ENCODE assay signal across 18 cellular contexts in genomic region chr20:32497589-32498224, GRCh38.
DNase-seq lines count a peak whose midpoint lies in the region; ATAC-seq, FAIRE-seq and TF ChIP-seq lines count a peak whose summit lies in the region.
"Had no signal": no experiment of that assay in that cellular context is flagged by ENCODE, and none has a peak within 500 bp of the region (broad histone marks: within the 10 kb centered on the region; RNA-seq: fewer than 3 reads in every experiment).

No MANE protein-coding gene starts in this region.

- H3K79me2 ChIP-seq in endothelial cell of umbilical vein (ENCODE audit: control insufficient read depth, insufficient read depth, low read length) (no peaks in the 10 kb centered on the region), mesendoderm (ENCODE audit: control insufficient read depth, insufficient read depth, low read length) (no peaks in the 10 kb centered on the region)

- TF ChIP-seq POLR2A in IMR-90 (IDR thresholded peaks at IDR 0.05; ENCODE audit: low read depth, low read length) = no peak
- peak; percentile 23 for TF ChIP-seq POLR2A in endothelial cell of umbilical vein (IDR thresholded peaks at IDR 0.05; ENCODE audit: low read depth, low read length)

- peak overlapping the region; percentile 76 to 90 (median 82) for H3K4me2 ChIP-seq in BLaER1 treated with 17β-estradiol and CSF1 and Interleukin-3, amounts not matched to agents 10 nM and 100 nM
- H3K4me2 ChIP-seq in IMR-90 (ENCODE audit: low read depth, low read length) (no peak overlapping the region), endothelial cell of umbilical vein (ENCODE audit: insufficient read depth, low read length) (peak overlapping the region; percentile 47), mesendoderm (ENCODE audit: low read length) (peak overlapping the region; percentile 9)
- H3K4me2 ChIP-seq: KMS-11 had no signal

- H2AK5ac ChIP-seq in IMR-90 (ENCODE audit: low read depth, low read length) = no peak overlapping the region; the same call in 1 of the 2 replicates
- no peak overlapping the region for H2AK5ac ChIP-seq in mesendoderm (ENCODE audit: low read length)

- H2BK15ac ChIP-seq in IMR-90 (ENCODE audit: low read depth, low read length) (no peak overlapping the region), mesendoderm (replicated peaks; ENCODE audit: low read depth) (no peak overlapping the region)

- H4K91ac ChIP-seq in IMR-90 (ENCODE audit: insufficient read depth, low read depth, low read length) = no peak overlapping the region

- H3K4me3 ChIP-seq in BLaER1 treated with 17β-estradiol and CSF1 and Interleukin-3, amounts not matched to agents 10 nM and 100 nM = peak overlapping the region in 8 of 10 experiments; percentile 4 to 39 (median 8); a peak in 8 of 20 replicates
- H3K4me3 ChIP-seq in IMR-90 (ENCODE audit: insufficient read depth, low read depth, low read length) = no peak overlapping the region
- H3K4me3 ChIP-seq in endothelial cell of umbilical vein (replicated peaks in 1 of 3; ENCODE audit: insufficient read depth in 1 of 3, low read depth in 1 of 3, low read length in 3 of 3) = no peak overlapping the region
- no peak overlapping the region for H3K4me3 ChIP-seq in mesendoderm (ENCODE audit: low read length)
- no peak overlapping the region for H3K4me3 ChIP-seq in foreskin fibroblast (ENCODE audit: low read depth in 1 of 2, low read length in 2 of 2)
- H3K4me3 ChIP-seq: esophagus muscularis mucosa, psoas muscle, vagina had no signal

- WGBS in IMR-90 (ENCODE audit: extremely low coverage in 2 of 2, insufficient read length in 1 of 2), 2 experiments = 58% methylated on average over 5 of the region's 13 CpGs; no CpG with 5 or more reads in 1 of the 2 experiments
- no CpG with 5 or more reads among the region's 13 CpGs for WGBS in mesendoderm (ENCODE audit: extremely low coverage, insufficient coverage, low lambda C conversion rate)

- CTCF ChIA-PET in IMR-90 (lab: Yijun Ruan, JAX) = interaction anchor here (0.7 kb wide), 1 partner anchor 68 kb away, joined by 3 read pairs; no protein-coding TSS in a partner anchor
- CTCF ChIA-PET in endothelial cell of umbilical vein (lab: Charles Lee) = interaction anchor here (0.7 to 1.9 kb wide), 15 partner anchors 9 to 185 kb away, joined by 3 to 30 read pairs (median 4); no protein-coding TSS in a partner anchor

- H3K56ac ChIP-seq in IMR-90 (ENCODE audit: extremely low read depth, insufficient read depth, low read length) = no peak overlapping the region
- H3K56ac ChIP-seq in mesendoderm (ENCODE audit: low read length) = peak overlapping the region; percentile 65

- H3K27me3 ChIP-seq in BLaER1 treated with 17β-estradiol and CSF1 and Interleukin-3, amounts not matched to agents 10 nM and 100 nM = no peaks in the 10 kb centered on the region
- H3K27me3 ChIP-seq in IMR-90 (ENCODE audit: control insufficient read depth, insufficient read depth, low read length) = no peaks in the 10 kb centered on the region
- H3K27me3 ChIP-seq in endothelial cell of umbilical vein (ENCODE audit: control insufficient read depth in 2 of 2, insufficient read depth in 2 of 2, low read length in 2 of 2) = no peaks in the 10 kb centered on the region
- no peaks in the 10 kb centered on the region for H3K27me3 ChIP-seq in mesendoderm (ENCODE audit: insufficient read depth, low read length, poor library complexity)
- H3K27me3 ChIP-seq: esophagus muscularis mucosa, vagina had no signal

- H2BK20ac ChIP-seq in IMR-90 (ENCODE audit: low read depth, low read length) = no peak overlapping the region

- peaks cover 0 to 17% (median 6%) of the 10 kb centered on the region in 11 experiments; a peak in 6 of 22 replicates for H3K36me3 ChIP-seq in BLaER1 treated with 17β-estradiol and CSF1 and Interleukin-3, amounts not matched to agents 10 nM and 100 nM
- H3K36me3 ChIP-seq in IMR-90 (ENCODE audit: control insufficient read depth, insufficient read depth, low read length) (no peaks in the 10 kb centered on the region), endothelial cell of umbilical vein (ENCODE audit: control insufficient read depth in 2 of 2, extremely low read depth in 1 of 2, insufficient read depth in 2 of 2, low read length in 2 of 2) (no peaks in the 10 kb centered on the region), mesendoderm (ENCODE audit: control insufficient read depth, insufficient read depth, low read length) (no peaks in the 10 kb centered on the region)
- H3K36me3 ChIP-seq: esophagus muscularis mucosa, vagina had no signal

- H4K8ac ChIP-seq in IMR-90 (ENCODE audit: low read depth in 2 of 2, low read length in 2 of 2) = peak overlapping the region in 1 of 2 experiments; percentile 37; a peak in 1 of 4 replicates
- no peak overlapping the region for H4K8ac ChIP-seq in mesendoderm (ENCODE audit: low read depth, low read length)

- peak; percentile 76 for FAIRE-seq in endothelial cell of umbilical vein (lab: Jason Lieb, UNC)

- no peak for TF ChIP-seq RAD21 in IMR-90 (IDR thresholded peaks at IDR 0.05; ENCODE audit: low read length)

- DNase-seq in IMR-90 (no peak), endothelial cell of umbilical vein (ENCODE audit: low read depth, low spot score) (peak; percentile 63), mesendoderm (peak; percentile 45), cerebellar nuclear complex (lab: John Stamatoyannopoulos, UW) (no peak), NCI-H146 (lab: John Stamatoyannopoulos, UW) (no peak), foreskin fibroblast (no peak)
- DNase-seq: activated naive CD8-positive, alpha-beta T cell treated with anti-CD3 and anti-CD28 coated beads for 36 hours; DMS79; NCI-H1694 treated with DMSO at 0.1 percent for 48 hours; NCI-H524 treated with DMSO at 0.1 percent for 48 hours; psoas muscle; stimulated activated CD4-positive, alpha-beta T cell treated with anti-CD3 and anti-CD28 coated beads, Interleukin-4, amount 100 ng/mL, for 24 hours had no signal

- POLR2A ChIA-PET in IMR-90 (lab: Charles Lee; ENCODE audit: unreplicated experiment) (interaction anchor here (0.6 kb wide), 1 partner anchor 1333 kb away, joined by 6 read pairs; no protein-coding TSS in a partner anchor), endothelial cell of umbilical vein (lab: Charles Lee) (interaction anchor here (0.6 to 1.6 kb wide), 2 partner anchors 9 to 13 kb away, joined by 3 to 7 read pairs; no protein-coding TSS in a partner anchor)

- intact Hi-C loops in IMR-90 (cut with micrococcal nuclease) = no loop called here
- intact Hi-C loops in endothelial cell of umbilical vein (cut with micrococcal nuclease) = loop anchor here (1.0 kb wide), 1 partner anchor 12 kb away; no protein-coding TSS in a partner anchor

- peak overlapping the region in 9 of 11 experiments; percentile 43 to 75 (median 61); a peak in 16 of 22 replicates for H3K27ac ChIP-seq in BLaER1 treated with 17β-estradiol and CSF1 and Interleukin-3, amounts not matched to agents 10 nM and 100 nM
- H3K27ac ChIP-seq in IMR-90 (ENCODE audit: insufficient read depth, low read length) (no peak overlapping the region), endothelial cell of umbilical vein (ENCODE audit: insufficient read depth, low read depth, low read length) (peak overlapping the region; percentile 79), mesendoderm (ENCODE audit: low read depth, low read length) (no peak overlapping the region)
- H3K27ac ChIP-seq: esophagus muscularis mucosa, KMS-11, psoas muscle, vagina had no signal

- BruUV-seq in IMR-90 (replicated peaks; lab: Mats Ljungman, UMichigan) (no TSS peak), endothelial cell of umbilical vein (replicated peaks; lab: Mats Ljungman, UMichigan) (TSS peak; percentile 79)

- dilution Hi-C loops in IMR-90 (cut with HindIII; ENCODE audit: low sequenced_read_pairs, unreplicated experiment) (no loop called here), endothelial cell of umbilical vein (cut with MboI; ENCODE audit: extremely low pct_ligation_motif_present, low sequenced_read_pairs) (no loop called here)

- H3K79me1 ChIP-seq in IMR-90 (ENCODE audit: low read depth in 1 of 2, low read length in 2 of 2) = no peaks in the 10 kb centered on the region; a peak in 2 of 4 replicates
- H3K79me1 ChIP-seq in mesendoderm (ENCODE audit: low read length) = no peaks in the 10 kb centered on the region

- H2BK120ac ChIP-seq in IMR-90 (ENCODE audit: low read depth, low read length) (no peak overlapping the region), mesendoderm (ENCODE audit: low read depth, low read length) (no peak overlapping the region)

- H2BK5ac ChIP-seq in IMR-90 (ENCODE audit: low read depth, low read length, poor library complexity, severe bottlenecking) (no peak overlapping the region), mesendoderm (ENCODE audit: low read length) (no peak overlapping the region)

- ATAC-seq in IMR-90 (ENCODE audit: low read depth) (no peak), HG02763 (IDR thresholded peaks at IDR 0.05; ENCODE audit: unreplicated experiment) (no peak)
- ATAC-seq: stimulated activated memory B cell treated with anti-CD40 and anti-IgM and Interleukin-4, amounts not matched to agents 10 μg/mL and 1 μg/mL and 100 μg/mL, for 72 hours had no signal

- H3K9ac ChIP-seq in BLaER1 treated with 17β-estradiol and CSF1 and Interleukin-3, amounts not matched to agents 10 nM and 100 nM = peak overlapping the region; percentile 0 to 66 (median 55); a peak in 17 of 22 replicates
- H3K9ac ChIP-seq in IMR-90 (ENCODE audit: low read depth, low read length) = no peak overlapping the region
- peak overlapping the region; percentile 36 for H3K9ac ChIP-seq in endothelial cell of umbilical vein (replicated peaks; ENCODE audit: extremely low read depth, insufficient read depth, low read length)
- H3K9ac ChIP-seq in mesendoderm (ENCODE audit: low read length) = peak overlapping the region; percentile 39
- H3K9ac ChIP-seq: KMS-11 had no signal

- H3K9me1 ChIP-seq in IMR-90 (ENCODE audit: insufficient read depth, low read length) (peaks cover 13% of the 10 kb centered on the region), endothelial cell of umbilical vein (replicated peaks; ENCODE audit: control insufficient read depth, extremely low read depth, insufficient read depth, low read length) (no peaks in the 10 kb centered on the region)

- no peak overlapping the region for H2AK9ac ChIP-seq in IMR-90 (replicated peaks; ENCODE audit: low read depth, low read length, poor library complexity)

- H4K20me1 ChIP-seq in BLaER1 treated with 17β-estradiol and CSF1 and Interleukin-3, amounts not matched to agents 10 nM and 100 nM = peaks cover 0 to 30% (median 0%) of the 10 kb centered on the region in 11 experiments; a peak in 4 of 22 replicates
- H4K20me1 ChIP-seq in IMR-90 (ENCODE audit: insufficient read depth, low read length) = no peaks in the 10 kb centered on the region
- H4K20me1 ChIP-seq in endothelial cell of umbilical vein (replicated peaks; ENCODE audit: control insufficient read depth, extremely low read depth, insufficient read depth, low read length) = no peaks in the 10 kb centered on the region

- in situ Hi-C loops in IMR-90 (cut with MboI; ENCODE audit: low sequenced_read_pairs) = loop anchor here (25.0 kb wide), 1 partner anchor 660 kb away; the partner anchor contains the start of gene FOXS1

- peak overlapping the region; percentile 45 for H3K4ac ChIP-seq in IMR-90 (ENCODE audit: low read depth, low read length)
- no peak overlapping the region for H3K4ac ChIP-seq in mesendoderm (ENCODE audit: low read depth, low read length)

- 0 out of 2 replicates have a peak overlapping the region, but pooled peaks have one; percentile 56 for H3K14ac ChIP-seq in IMR-90 (replicated peaks; ENCODE audit: low read depth, low read length)

- H2AFZ ChIP-seq in IMR-90 (replicated peaks; ENCODE audit: low read length, poor library complexity) (peak overlapping the region; percentile 76), endothelial cell of umbilical vein (ENCODE audit: low read depth, low read length) (peak overlapping the region; percentile 60)

- TF ChIP-seq CTCF in IMR-90 (conservative IDR thresholded peaks at IDR 0.05; ENCODE audit: low read depth, low read length) = no peak
- no peak for TF ChIP-seq CTCF in endothelial cell of umbilical vein (IDR thresholded peaks at IDR 0.05; ENCODE audit: extremely low read depth in 1 of 2, insufficient read depth in 1 of 2, low read depth in 1 of 2, low read length in 2 of 2)
- TF ChIP-seq CTCF in foreskin fibroblast (IDR thresholded peaks at IDR 0.05; ENCODE audit: low read depth, low read length) = no peak

- H3K4me1 ChIP-seq in BLaER1 treated with 17β-estradiol and CSF1 and Interleukin-3, amounts not matched to agents 10 nM and 100 nM = peaks cover 36 to 88% (median 57%) of the 10 kb centered on the region in 10 experiments
- H3K4me1 ChIP-seq in IMR-90 (ENCODE audit: control insufficient read depth, insufficient read depth, low read length) (peaks cover 3% of the 10 kb centered on the region; the same call in 1 of the 2 replicates), endothelial cell of umbilical vein (ENCODE audit: control insufficient read depth, extremely low read depth, insufficient read depth, low read length) (peaks cover 32% of the 10 kb centered on the region), mesendoderm (ENCODE audit: control insufficient read depth, low read depth, low read length) (peaks cover 7% of the 10 kb centered on the region)
- H3K4me1 ChIP-seq: psoas muscle, vagina had no signal

- H4K5ac ChIP-seq in IMR-90 (ENCODE audit: low read depth, low read length) (no peak overlapping the region), mesendoderm (ENCODE audit: low read length) (peak overlapping the region; percentile 95)

- H3K23ac ChIP-seq in IMR-90 (ENCODE audit: low read depth, low read length) (0 out of 2 replicates have a peak overlapping the region, but pooled peaks have one; percentile 39), mesendoderm (ENCODE audit: low read length) (no peak overlapping the region)

- H3K9me3 ChIP-seq in BLaER1 treated with 17β-estradiol and CSF1 and Interleukin-3, amounts not matched to agents 10 nM and 100 nM (replicated peaks in 1 of 11) = peaks cover 0 to 8% (median 0%) of the 10 kb centered on the region in 11 experiments; a peak in 1 of 22 replicates
- no peaks in the 10 kb centered on the region for H3K9me3 ChIP-seq in IMR-90 (ENCODE audit: control insufficient read depth, insufficient read depth, low read length)
- no peaks in the 10 kb centered on the region for H3K9me3 ChIP-seq in endothelial cell of umbilical vein (replicated peaks; ENCODE audit: control insufficient read depth, insufficient read depth, low read length)
- H3K9me3 ChIP-seq: esophagus muscularis mucosa, psoas muscle, vagina had no signal

- H3K18ac ChIP-seq in IMR-90 (ENCODE audit: low read depth, low read length) = no peak overlapping the region
- H3K18ac ChIP-seq in mesendoderm (ENCODE audit: low read length) = peak overlapping the region; percentile 26

Comparison
In these comparisons a context has a peak if more than half of its experiments do, and no peak if none do; other contexts are left out.
1. H3K27ac ChIP-seq: peak in BLaER1 treated with 17β-estradiol and CSF1 and Interleukin-3, amounts not matched to agents 10 nM and 100 nM (9 of 11) and endothelial cell of umbilical vein (single experiment); none in IMR-90 (single experiment) and mesendoderm (single experiment).
2. H3K4me3 ChIP-seq: peak in BLaER1 treated with 17β-estradiol and CSF1 and Interleukin-3, amounts not matched to agents 10 nM and 100 nM (8 of 10); none in IMR-90 (single experiment), endothelial cell of umbilical vein (0 of 3), mesendoderm (single experiment) and foreskin fibroblast (0 of 2).
3. DNase-seq: peak in endothelial cell of umbilical vein (single experiment) and mesendoderm (single experiment); none in IMR-90 (single experiment), cerebellar nuclear complex (0 of 2), NCI-H146 (single experiment) and foreskin fibroblast (0 of 2).